Comparison of ENCODE assay signal across 8 cellular contexts in genomic region chr22:40855960-40856512, GRCh38. TPM values are rescaled to one million over a fixed set of nuclear protein-coding genes. Genes with fewer than 3 reads are reported as not detected.
DNase-seq lines count a peak whose midpoint lies in the region; ATAC-seq, FAIRE-seq and TF ChIP-seq lines count a peak whose summit lies in the region.

No MANE protein-coding gene starts in this region.

- peaks cover 5% of the 10 kb centered on the region; the same call in 1 of the 2 replicates for H3F3A ChIP-seq in MM.1S (ENCODE audit: insufficient read depth, low read length)
- peaks cover 8% of the 10 kb centered on the region for H3F3A ChIP-seq in neural progenitor cell (ENCODE audit: low read depth)

- TF ChIP-seq CTCF in MM.1S (IDR thresholded peaks at IDR 0.05; ENCODE audit: low read length) (no peak), neural progenitor cell (IDR thresholded peaks at IDR 0.05) (no peak)

- H2AFZ ChIP-seq in MM.1S (ENCODE audit: low read length) = peak overlapping the region; percentile 16
- H2AFZ ChIP-seq in neural progenitor cell (replicated peaks) = peak overlapping the region; percentile 86

- peak overlapping the region; percentile 85 for H3K4me2 ChIP-seq in MM.1S (ENCODE audit: low read depth, low read length)
- peak overlapping the region; percentile 96 for H3K4me2 ChIP-seq in neural progenitor cell

- DNase-seq in activated T-cell treated with anti-CD3 and anti-CD28 coated beads, Interleukin-2, amount 50 U/mL, for 4 hours = no peak
- DNase-seq in activated T-cell treated with anti-CD3 and anti-CD28 coated beads, Interleukin-2, amount 50 U/mL, for 48 hours = no peak
- DNase-seq in H7 (peak; percentile 80), MM.1S (peak; percentile 28), frontal cortex (ENCODE audit: low spot score in 2 of 2) (peak; percentile 5 to 12), neural progenitor cell (ENCODE audit: low spot score) (peak; percentile 79)
- DNase-seq in activated T-cell treated with anti-CD3 and anti-CD28 coated beads, Interleukin-2, amount 50 U/mL, for 72 hours = no peak
- no peak for DNase-seq in activated CD8-positive, alpha-beta memory T cell treated with anti-CD3 and anti-CD28 coated beads, Interleukin-2, amount 50 U/mL, for 4 hours

- H3K4me3 Mint-ChIP-seq in activated T-cell treated with anti-CD3 and anti-CD28 coated beads, Interleukin-2, amount 50 U/mL, for 4 hours = peak overlapping the region; percentile 99
- peak overlapping the region; percentile 95 to 99 for H3K4me3 Mint-ChIP-seq in activated T-cell treated with anti-CD3 and anti-CD28 coated beads, Interleukin-2, amount 50 U/mL, for 72 hours
- H3K4me3 Mint-ChIP-seq in neural progenitor cell = peak overlapping the region; percentile 99

- H3K4me1 ChIP-seq in MM.1S (ENCODE audit: low read length) = peaks cover 14% of the 10 kb centered on the region
- H3K4me1 ChIP-seq in neural progenitor cell = peaks cover 33% of the 10 kb centered on the region

- H3K27ac Mint-ChIP-seq in activated T-cell treated with anti-CD3 and anti-CD28 coated beads, Interleukin-2, amount 50 U/mL, for 72 hours = peak overlapping the region; percentile 96
- H3K27ac Mint-ChIP-seq in neural progenitor cell = peak overlapping the region; percentile 100

- H4K20me1 ChIP-seq in MM.1S (ENCODE audit: insufficient read depth, low read length) (no peaks in the 10 kb centered on the region; the same call in 1 of the 2 replicates), neural progenitor cell (ENCODE audit: low read depth) (peaks cover 47% of the 10 kb centered on the region)

- no peaks in the 10 kb centered on the region for H3K9me3 Mint-ChIP-seq in activated T-cell treated with anti-CD3 and anti-CD28 coated beads, Interleukin-2, amount 50 U/mL, for 4 hours
- H3K9me3 Mint-ChIP-seq in activated T-cell treated with anti-CD3 and anti-CD28 coated beads, Interleukin-2, amount 50 U/mL, for 72 hours = no peaks in the 10 kb centered on the region
- H3K9me3 Mint-ChIP-seq in neural progenitor cell = no peaks in the 10 kb centered on the region

- H3K9ac ChIP-seq in MM.1S (ENCODE audit: low read length) = peak overlapping the region; percentile 96
- H3K9ac ChIP-seq in neural progenitor cell = peak overlapping the region; percentile 97

- H3K36me3 Mint-ChIP-seq in activated T-cell treated with anti-CD3 and anti-CD28 coated beads, Interleukin-2, amount 50 U/mL, for 4 hours (ENCODE audit: insufficient read depth) = peaks cover 17% of the 10 kb centered on the region
- H3K36me3 Mint-ChIP-seq in activated T-cell treated with anti-CD3 and anti-CD28 coated beads, Interleukin-2, amount 50 U/mL, for 72 hours (ENCODE audit: insufficient read depth in 2 of 2) = peaks cover 1 to 8% of the 10 kb centered on the region in 2 donors
- peaks cover 4% of the 10 kb centered on the region for H3K36me3 Mint-ChIP-seq in neural progenitor cell

- no peaks in the 10 kb centered on the region for H3K27me3 Mint-ChIP-seq in activated T-cell treated with anti-CD3 and anti-CD28 coated beads, Interleukin-2, amount 50 U/mL, for 4 hours (ENCODE audit: low read depth)
- H3K27me3 Mint-ChIP-seq in activated T-cell treated with anti-CD3 and anti-CD28 coated beads, Interleukin-2, amount 50 U/mL, for 72 hours (ENCODE audit: low read depth) = no peaks in the 10 kb centered on the region
- no peaks in the 10 kb centered on the region for H3K27me3 Mint-ChIP-seq in neural progenitor cell (ENCODE audit: insufficient read depth, low read depth)

- H3K36me3 ChIP-seq in H7 (replicated peaks; ENCODE audit: control insufficient read depth, insufficient read depth, low read length) (peaks cover 1% of the 10 kb centered on the region; the same call in 1 of the 2 replicates), MM.1S (replicated peaks; ENCODE audit: insufficient read depth, low read length) (peaks cover 2% of the 10 kb centered on the region; the same call in 1 of the 2 replicates), neural progenitor cell (no peaks in the 10 kb centered on the region)

- peaks cover 89% of the 10 kb centered on the region for H3K79me2 ChIP-seq in MM.1S (ENCODE audit: low read length)
- H3K79me2 ChIP-seq in neural progenitor cell (ENCODE audit: low read depth) = peaks cover 95% of the 10 kb centered on the region

- peak overlapping the region; percentile 89 for H3K4me3 ChIP-seq in H7 (ENCODE audit: insufficient read depth, low read depth, low read length)
- peak overlapping the region; percentile 100 for H3K4me3 ChIP-seq in MM.1S (ENCODE audit: low read length)
- peak overlapping the region; percentile 89 for H3K4me3 ChIP-seq in neural progenitor cell

- H3K9me2 ChIP-seq in MM.1S (replicated peaks; ENCODE audit: insufficient read depth, low read length) = no peaks in the 10 kb centered on the region

- no peak for FAIRE-seq in frontal cortex (lab: Jason Lieb, UNC)

- H3K4me1 Mint-ChIP-seq in activated T-cell treated with anti-CD3 and anti-CD28 coated beads, Interleukin-2, amount 50 U/mL, for 4 hours (ENCODE audit: low read depth) = peaks cover 48% of the 10 kb centered on the region
- peaks cover 56% of the 10 kb centered on the region for H3K4me1 Mint-ChIP-seq in activated T-cell treated with anti-CD3 and anti-CD28 coated beads, Interleukin-2, amount 50 U/mL, for 72 hours (ENCODE audit: low read depth)
- peaks cover 45% of the 10 kb centered on the region for H3K4me1 Mint-ChIP-seq in neural progenitor cell

- ATAC-seq in activated T-cell treated with anti-CD3 and anti-CD28 coated beads, Interleukin-2, amount 50 U/mL, for 4 hours = peak; percentile 13 to 20
- peak; percentile 35 to 43 for ATAC-seq in activated T-cell treated with anti-CD3 and anti-CD28 coated beads, Interleukin-2, amount 50 U/mL, for 72 hours (replicated peaks in 1 of 2)

- no peaks in the 10 kb centered on the region for H3K9me3 ChIP-seq in MM.1S (replicated peaks; ENCODE audit: insufficient read depth, low read length)
- no peaks in the 10 kb centered on the region for H3K9me3 ChIP-seq in neural progenitor cell (ENCODE audit: low read depth)

- H3K27me3 ChIP-seq in H7 (ENCODE audit: control insufficient read depth, insufficient read depth, low read length) = no peaks in the 10 kb centered on the region
- no peaks in the 10 kb centered on the region for H3K27me3 ChIP-seq in MM.1S (replicated peaks; ENCODE audit: insufficient read depth, low read length)
- no peaks in the 10 kb centered on the region for H3K27me3 ChIP-seq in neural progenitor cell

- H3K27ac ChIP-seq in MM.1S (ENCODE audit: low read length) (peak overlapping the region; percentile 95; the same call in 1 of the 2 replicates), neural progenitor cell (peak overlapping the region; percentile 98)

RNA-seq across cellular contexts. Expression of gene ST13, which starts 0.4 kb away (rescaled TPM):
- 100 to 1,000 TPM; 243 to 270 (median 253) TPM for total RNA-seq in activated T-cell treated with anti-CD3 and anti-CD28 coated beads, Interleukin-2, amount 50 U/mL, for 4 hours
- 179 and 222 TPM in 2 replicates for total RNA-seq in H7 (2014; rRNA removed; shearing (Covaris generic))
- total RNA-seq in activated T-cell treated with anti-CD3 and anti-CD28 coated beads, Interleukin-2, amount 50 U/mL, for 72 hours = 100 to 1,000 TPM; 194 to 217 TPM
- 178 TPM for total RNA-seq in frontal cortex
- total RNA-seq in neural progenitor cell (ENCODE audit: low replicate concordance) = 213 and 310 TPM in 2 replicates

RNA-seq across cellular contexts. Expression of gene XPNPEP3, which starts 0.9 kb away (rescaled TPM):
- total RNA-seq in activated T-cell treated with anti-CD3 and anti-CD28 coated beads, Interleukin-2, amount 50 U/mL, for 4 hours = 10 to 100 TPM; 16.7 to 24.7 (median 22.3) TPM
- 10.1 and 12.6 TPM in 2 replicates for total RNA-seq in H7 (2014; rRNA removed; shearing (Covaris generic))
- total RNA-seq in activated T-cell treated with anti-CD3 and anti-CD28 coated beads, Interleukin-2, amount 50 U/mL, for 72 hours = 10 to 100 TPM; 19.5 to 22.5 TPM
- 4.9 TPM for total RNA-seq in frontal cortex
- total RNA-seq in neural progenitor cell (ENCODE audit: low replicate concordance) = 18.0 and 21.4 TPM in 2 replicates

RNA-seq across cellular contexts. Expression of gene DNAJB7, which starts 5.9 kb away (rescaled TPM):
- not detected for total RNA-seq in activated T-cell treated with anti-CD3 and anti-CD28 coated beads, Interleukin-2, amount 50 U/mL, for 4 hours
- total RNA-seq in H7 (2014; rRNA removed; shearing (Covaris generic)) = not detected in 2 replicates
- not detected for total RNA-seq in activated T-cell treated with anti-CD3 and anti-CD28 coated beads, Interleukin-2, amount 50 U/mL, for 72 hours
- total RNA-seq in frontal cortex = not detected
- total RNA-seq in neural progenitor cell (ENCODE audit: low replicate concordance) = not detected in 2 replicates

RNA-seq across cellular contexts. Expression of gene SLC25A17, which starts 36.9 kb away (rescaled TPM):
- total RNA-seq in activated T-cell treated with anti-CD3 and anti-CD28 coated beads, Interleukin-2, amount 50 U/mL, for 4 hours = 10 to 100 TPM; 30.1 to 38.4 (median 31.6) TPM
- total RNA-seq in H7 (2014; rRNA removed; shearing (Covaris generic)) = 35.0 and 37.8 TPM in 2 replicates
- 10 to 100 TPM; 18.8 to 20.0 TPM for total RNA-seq in activated T-cell treated with anti-CD3 and anti-CD28 coated beads, Interleukin-2, amount 50 U/mL, for 72 hours
- total RNA-seq in frontal cortex (29.3 TPM), neural progenitor cell (ENCODE audit: low replicate concordance) (27.1 and 31.7 TPM in 2 replicates)

Comparison
In these comparisons a context has a peak if more than half of its experiments do, and no peak if none do; other contexts are left out.
1. DNase-seq: peak in H7 (single experiment), MM.1S (single experiment), frontal cortex (2 of 2) and neural progenitor cell (single experiment); none in activated T-cell treated with anti-CD3 and anti-CD28 coated beads, Interleukin-2, amount 50 U/mL, for 4 hours (single experiment), activated T-cell treated with anti-CD3 and anti-CD28 coated beads, Interleukin-2, amount 50 U/mL, for 48 hours (0 of 2), activated T-cell treated with anti-CD3 and anti-CD28 coated beads, Interleukin-2, amount 50 U/mL, for 72 hours (0 of 2) and activated CD8-positive, alpha-beta memory T cell treated with anti-CD3 and anti-CD28 coated beads, Interleukin-2, amount 50 U/mL, for 4 hours (single experiment).
2. Peak in every context shown above with its lines, with median percentiles within 50 percentile points of each other: H3K4me3 Mint-ChIP-seq and H3K4me3 ChIP-seq.